Comparison of ENCODE assay signal across 9 cellular contexts in genomic region chr3:45890405-45890804, GRCh38. TPM values are rescaled to one million over a fixed set of nuclear protein-coding genes. Genes with fewer than 3 reads are reported as not detected.
A peak's percentile ranks its signal among the peaks of the same experiment; 100 is the strongest.
DNase-seq lines count a peak whose midpoint lies in the region; ATAC-seq and TF ChIP-seq lines count a peak whose summit lies in the region.
"Had no signal": no experiment of that assay in that cellular context is flagged by ENCODE, and none has a peak within 500 bp of the region (broad histone marks: within the 10 kb centered on the region; RNA-seq: fewer than 3 reads in every experiment).

No MANE protein-coding gene starts in this region.

- no peak overlapping the region for H2AK5ac ChIP-seq in mesendoderm (ENCODE audit: low read length)

- CTCF ChIA-PET in Calu3 (lab: Charles Lee) (no interaction called here), PC-3 (lab: Charles Lee) (interaction anchor here (0.7 kb wide), 1 partner anchor 9 kb away, joined by 4 read pairs; no protein-coding TSS in a partner anchor)

- H3K23ac ChIP-seq in mesendoderm (ENCODE audit: low read length), result no peak overlapping the region

- H3K4me3 ChIP-seq in PC-3 (ENCODE audit: low read length), result no peak overlapping the region
- no peak overlapping the region for H3K4me3 ChIP-seq in mesendoderm (ENCODE audit: low read length)
- H3K4me3 ChIP-seq: SJCRH30, skin epidermis had no signal

- BruUV-seq in Calu3 (replicated peaks; lab: Mats Ljungman, UMichigan) (no TSS peak), PC-3 (replicated peaks; lab: Mats Ljungman, UMichigan) (no TSS peak)

- no peaks in the 10 kb centered on the region for H3K79me2 ChIP-seq in PC-3 (ENCODE audit: low read length)
- H3K79me2 ChIP-seq in mesendoderm (ENCODE audit: control insufficient read depth, insufficient read depth, low read length), result no peaks in the 10 kb centered on the region

- H3K4ac ChIP-seq in mesendoderm (ENCODE audit: low read depth, low read length), result no peak overlapping the region

- H3K56ac ChIP-seq in mesendoderm (ENCODE audit: low read length), result no peak overlapping the region

- no CpG with 5 or more reads among the region's 3 CpGs for WGBS in mesendoderm (ENCODE audit: extremely low coverage, insufficient coverage, low lambda C conversion rate)

- H3K9me3 Mint-ChIP-seq in Calu3 (ENCODE audit: low read depth, unreplicated experiment) (no peaks in the 10 kb centered on the region), mesothelial cell of epicardium (no peaks in the 10 kb centered on the region), osteocyte (ENCODE audit: unreplicated experiment) (no peaks in the 10 kb centered on the region)

- no peak overlapping the region for H3K18ac ChIP-seq in mesendoderm (ENCODE audit: low read length)

- H4K8ac ChIP-seq in mesendoderm (ENCODE audit: low read depth, low read length), result no peak overlapping the region

- H3K9me3 ChIP-seq in PC-3 (ENCODE audit: low read length), result no peaks in the 10 kb centered on the region
- H3K9me3 ChIP-seq: SJCRH30 had no signal

- H3F3A ChIP-seq in PC-3 (ENCODE audit: low read length, unreplicated experiment), result no peaks in the 10 kb centered on the region

- no peak overlapping the region for H3K9ac ChIP-seq in PC-3 (ENCODE audit: low read length)
- H3K9ac ChIP-seq in mesendoderm (ENCODE audit: low read length), result no peak overlapping the region

- no peaks in the 10 kb centered on the region for H4K20me1 ChIP-seq in PC-3 (ENCODE audit: low read length)

- no peak overlapping the region for H3K4me3 Mint-ChIP-seq in Calu3 (ENCODE audit: low read depth, unreplicated experiment)
- no peak overlapping the region for H3K4me3 Mint-ChIP-seq in mesothelial cell of epicardium
- no peak overlapping the region for H3K4me3 Mint-ChIP-seq in osteocyte (ENCODE audit: unreplicated experiment)

- DNase-seq in Calu3 (peak; percentile 25), PC-3 (peak; percentile 44), mesothelial cell of epicardium (ENCODE audit: low spot score in 2 of 2, unreplicated experiment in 2 of 2) (no peak), mesendoderm (no peak), osteocyte (ENCODE audit: extremely low spot score, unreplicated experiment) (no peak)

- H3K79me1 ChIP-seq in mesendoderm (ENCODE audit: low read length), result no peaks in the 10 kb centered on the region

- no peak overlapping the region for H2BK120ac ChIP-seq in mesendoderm (ENCODE audit: low read depth, low read length)

- peaks cover 13% of the 10 kb centered on the region for H3K27me3 Mint-ChIP-seq in Calu3 (ENCODE audit: unreplicated experiment)
- peaks cover 2% of the 10 kb centered on the region for H3K27me3 Mint-ChIP-seq in mesothelial cell of epicardium (ENCODE audit: low read depth)
- H3K27me3 Mint-ChIP-seq in osteocyte (ENCODE audit: unreplicated experiment), result peaks cover 50% of the 10 kb centered on the region

- TF ChIP-seq CTCF in Calu3 (IDR thresholded peaks at IDR 0.05; ENCODE audit: unreplicated experiment) (no peak), PC-3 (conservative IDR thresholded peaks at IDR 0.05; ENCODE audit: low read depth, low read length) (no peak), mesothelial cell of epicardium (IDR thresholded peaks at IDR 0.05; ENCODE audit: unreplicated experiment) (no peak), osteocyte (IDR thresholded peaks at IDR 0.05) (no peak)

- H4K5ac ChIP-seq in mesendoderm (ENCODE audit: low read length), result no peak overlapping the region

- no peak for TF ChIP-seq EP300 in Ishikawa (IDR thresholded peaks at IDR 0.05; ENCODE audit: borderline replicate concordance)

- H3K27ac ChIP-seq in PC-3 (ENCODE audit: low read length) (no peak overlapping the region), mesendoderm (ENCODE audit: low read depth, low read length) (no peak overlapping the region)
- H3K27ac ChIP-seq: SJCRH30, skin epidermis had no signal

- H3K27ac Mint-ChIP-seq in Calu3 (ENCODE audit: unreplicated experiment) (no peak overlapping the region), mesothelial cell of epicardium (peak overlapping the region; percentile 43), osteocyte (ENCODE audit: unreplicated experiment) (no peak overlapping the region)

- intact Hi-C loops in Calu3 (cut with micrococcal nuclease; ENCODE audit: unreplicated experiment) (no loop called here), PC-3 (cut with micrococcal nuclease) (no loop called here)

- H3K4me1 Mint-ChIP-seq in Calu3 (ENCODE audit: low read depth, unreplicated experiment) (no peaks in the 10 kb centered on the region), mesothelial cell of epicardium (peaks cover 27% of the 10 kb centered on the region), osteocyte (ENCODE audit: unreplicated experiment) (peaks cover 12% of the 10 kb centered on the region)

- H3K27me3 ChIP-seq in PC-3 (ENCODE audit: low read length) (no peaks in the 10 kb centered on the region), mesendoderm (ENCODE audit: insufficient read depth, low read length, poor library complexity) (no peaks in the 10 kb centered on the region)
- H3K27me3 ChIP-seq: SJCRH30 had no signal

- H3K36me3 Mint-ChIP-seq in Calu3 (ENCODE audit: insufficient read depth, unreplicated experiment) (no peaks in the 10 kb centered on the region), mesothelial cell of epicardium (no peaks in the 10 kb centered on the region), osteocyte (ENCODE audit: unreplicated experiment) (no peaks in the 10 kb centered on the region)

- no peak overlapping the region for H2BK15ac ChIP-seq in mesendoderm (replicated peaks; ENCODE audit: low read depth)

- no peaks in the 10 kb centered on the region for H3K9me2 ChIP-seq in PC-3 (replicated peaks; ENCODE audit: low read length)

- POLR2A ChIA-PET in PC-3 (lab: Charles Lee; ENCODE audit: unreplicated experiment), result no interaction called here

- H2BK5ac ChIP-seq in mesendoderm (ENCODE audit: low read length), result no peak overlapping the region

- H3K4me1 ChIP-seq in PC-3 (ENCODE audit: insufficient read depth, low read length), result peaks cover 28% of the 10 kb centered on the region
- no peaks in the 10 kb centered on the region for H3K4me1 ChIP-seq in mesendoderm (ENCODE audit: control insufficient read depth, low read depth, low read length)
- H3K4me1 ChIP-seq: SJCRH30 had no signal

- TF ChIP-seq RAD21 in Ishikawa (IDR thresholded peaks at IDR 0.05; ENCODE audit: low read depth), result peak; percentile 7; the same call in 1 of the 2 replicates

- no peaks in the 10 kb centered on the region for H3K36me3 ChIP-seq in PC-3 (ENCODE audit: low read depth, low read length)
- no peaks in the 10 kb centered on the region for H3K36me3 ChIP-seq in mesendoderm (ENCODE audit: control insufficient read depth, insufficient read depth, low read length)
- H3K36me3 ChIP-seq: SJCRH30 had no signal

- no peak overlapping the region for H3K4me2 ChIP-seq in PC-3 (ENCODE audit: low read length)
- H3K4me2 ChIP-seq in mesendoderm (ENCODE audit: low read length), result no peak overlapping the region

- H2AFZ ChIP-seq in PC-3 (ENCODE audit: low read length), result no peak overlapping the region

- ATAC-seq in PC-3, result peak; percentile 17; the same call in 1 of the 2 replicates
- no peak for ATAC-seq in HG03139 (IDR thresholded peaks at IDR 0.05; ENCODE audit: unreplicated experiment)

TF ChIP-seq in Ishikawa, 13 proteins besides CTCF, POLR2A, EP300 and RAD21:
- TF ChIP-seq NFIC (IDR thresholded peaks at IDR 0.05) (peak; percentile 78), FOXM1 (IDR thresholded peaks at IDR 0.05; ENCODE audit: borderline replicate concordance, low read depth) (no peak), TCF12 (IDR thresholded peaks at IDR 0.05; ENCODE audit: low read depth) (no peak), CREB1 (IDR thresholded peaks at IDR 0.05; ENCODE audit: low read depth) (no peak), ZBTB7A (IDR thresholded peaks at IDR 0.05; ENCODE audit: low read depth) (no peak), USF1 (IDR thresholded peaks at IDR 0.05) (no peak), TEAD4 (IDR thresholded peaks at IDR 0.05) (no peak)

RNA-seq across cellular contexts. Expression of gene CCR9, which starts 4.1 kb away (rescaled TPM):
- total RNA-seq in Calu3 (2022), result not detected in 2 replicates
- not detected in 2 replicates for total RNA-seq in PC-3 (2014; rRNA removed)
- total RNA-seq in mesothelial cell of epicardium, result not detected in 3 replicates
- polyA plus RNA-seq in mesendoderm (2013, experiment 1 of 2), result not detected
- polyA plus RNA-seq in mesendoderm (2013, experiment 2 of 2), result 0.01 TPM
- not detected in 2 replicates for total RNA-seq in osteocyte
- total RNA-seq: SJCRH30 had no signal

RNA-seq across cellular contexts. Expression of gene LZTFL1, which starts 48.5 kb away (rescaled TPM):
- 9.3 and 12.7 TPM in 2 replicates for total RNA-seq in Calu3 (2022)
- total RNA-seq in PC-3 (2014; rRNA removed), result 8.3 and 14.2 TPM in 2 replicates
- total RNA-seq in mesothelial cell of epicardium, result 21.7 to 26.3 TPM (median 22.5 TPM) in 3 replicates
- 17.3 TPM for polyA plus RNA-seq in mesendoderm (2013, experiment 1 of 2)
- 16.3 TPM for polyA plus RNA-seq in mesendoderm (2013, experiment 2 of 2)
- 20.2 and 23.0 TPM in 2 replicates for total RNA-seq in osteocyte

RNA-seq across cellular contexts. Expression of gene CXCR6, which starts 52.9 kb away (rescaled TPM):
- total RNA-seq in Calu3 (2022), result not detected in 2 replicates
- not detected in 2 replicates for total RNA-seq in PC-3 (2014; rRNA removed)
- not detected in 3 replicates for total RNA-seq in mesothelial cell of epicardium
- not detected for polyA plus RNA-seq in mesendoderm (2013, experiment 1 of 2)
- polyA plus RNA-seq in mesendoderm (2013, experiment 2 of 2), result not detected
- total RNA-seq in osteocyte, result not detected in 2 replicates
- total RNA-seq: SJCRH30 had no signal

Comparison
In these comparisons a context has a peak if more than half of its experiments do, and no peak if none do; other contexts are left out.
1. DNase-seq: peak in Calu3 (single experiment) and PC-3 (single experiment); none in mesothelial cell of epicardium (0 of 2), mesendoderm (single experiment) and osteocyte (single experiment).